Comparison of ENCODE assay signal across 1 cellular context in genomic region chr19:11931051-11931450, GRCh38.
TF ChIP-seq lines count a peak whose summit lies in the region.

No MANE protein-coding gene starts in this region.

TF ChIP-seq in IMR-90, 13 proteins besides CTCF, POLR2A, EP300 and RAD21:
- TF ChIP-seq USF2 (IDR thresholded peaks at IDR 0.05; ENCODE audit: low read depth, low read length) (no peak), RCOR1 (IDR thresholded peaks at IDR 0.05; ENCODE audit: insufficient replicate concordance, low read length) (no peak), ELK1 (IDR thresholded peaks at IDR 0.05; ENCODE audit: borderline replicate concordance, low read depth, low read length) (no peak), CEBPB (IDR thresholded peaks at IDR 0.05; ENCODE audit: low read depth, low read length) (no peak), FOS (IDR thresholded peaks at IDR 0.05; ENCODE audit: low read depth, low read length) (no peak), MAZ (IDR thresholded peaks at IDR 0.05; ENCODE audit: borderline replicate concordance, low read depth, low read length) (no peak), RFX5 (IDR thresholded peaks at IDR 0.05; ENCODE audit: low read depth, low read length) (no peak), NFE2L2 (IDR thresholded peaks at IDR 0.05; ENCODE audit: low read depth, low read length) (no peak), CHD1 (IDR thresholded peaks at IDR 0.05; ENCODE audit: low read depth, low read length) (no peak), SMC3 (IDR thresholded peaks at IDR 0.05; ENCODE audit: low read depth, low read length) (no peak), BHLHE40 (IDR thresholded peaks at IDR 0.05; ENCODE audit: low read depth, low read length) (no peak), MAFK (IDR thresholded peaks at IDR 0.05; ENCODE audit: low read depth, low read length) (no peak), MXI1 (IDR thresholded peaks at IDR 0.05; ENCODE audit: borderline replicate concordance, low read depth, low read length) (no peak)
